In the genomic region with DNA sequence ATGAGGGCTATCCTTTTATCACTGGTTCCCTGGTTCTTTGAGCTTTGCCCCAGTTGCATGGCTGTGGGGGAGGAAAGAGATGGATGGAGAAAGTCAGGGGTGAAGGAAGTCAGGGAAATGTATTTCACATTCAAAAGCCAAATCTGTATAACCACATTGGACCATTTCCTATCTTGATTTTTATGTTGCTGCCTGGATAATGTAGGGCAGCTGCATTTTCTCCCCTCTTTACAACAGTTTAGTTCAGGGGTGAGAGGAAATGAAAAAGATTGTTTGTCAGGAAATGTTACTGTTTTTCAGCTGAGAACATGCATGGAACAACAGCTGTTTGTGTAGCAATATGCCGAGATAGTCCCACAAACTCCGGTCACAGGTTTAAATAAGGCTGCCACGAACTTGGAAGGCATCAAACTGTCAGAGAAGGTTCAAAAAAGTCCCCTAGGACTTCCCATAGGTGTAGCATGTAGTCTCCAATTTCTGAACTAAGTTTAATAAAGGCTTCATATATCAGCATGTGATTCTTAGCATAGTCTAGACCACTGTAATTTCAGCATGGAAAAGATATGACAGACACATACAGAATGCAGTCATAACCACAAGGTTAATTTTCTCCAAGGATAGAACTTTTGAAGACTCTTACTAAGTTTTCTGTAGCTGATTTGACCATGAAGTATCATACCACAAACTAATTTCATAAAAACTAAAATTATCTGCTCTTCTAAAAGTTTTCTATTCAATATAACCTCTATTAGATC, we compare ENCODE assay signal across 1 cellular context.
TF ChIP-seq lines count a peak whose summit lies in the region.

No MANE protein-coding gene starts in this region.

TF ChIP-seq in GM12878, 131 proteins besides CTCF, POLR2A, EP300 and RAD21 (continued from another document):
- TF ChIP-seq CUX1 (IDR thresholded peaks at IDR 0.05; ENCODE audit: insufficient replicate concordance, low read depth, low read length): no peak
